ENCODE assay signal across 32 cellular contexts in the genomic region with DNA sequence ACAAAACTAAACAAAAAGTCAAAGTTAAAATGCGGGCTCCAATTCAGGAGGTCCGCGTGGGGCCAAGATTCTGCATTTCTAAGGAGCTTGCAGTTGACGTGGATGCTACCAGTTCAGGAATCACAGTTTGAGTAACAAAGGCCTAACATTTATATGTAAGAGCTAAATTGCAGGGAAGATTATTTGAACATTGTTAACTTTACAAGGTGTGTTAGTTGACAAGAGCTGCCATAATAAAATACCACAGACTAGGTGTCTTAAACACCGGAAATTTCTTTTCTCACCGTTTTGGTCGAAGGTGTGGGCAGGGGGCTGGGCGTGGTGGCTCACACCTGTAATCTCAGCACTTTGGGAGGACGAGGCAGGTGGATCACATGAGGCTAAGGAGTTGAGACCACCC.
"Had no signal": no experiment of that assay in that cellular context is flagged by ENCODE, and none has a peak within 500 bp of the region (broad histone marks: within the 10 kb centered on the region; RNA-seq: fewer than 3 reads in every experiment).

No MANE protein-coding gene starts in this region.

- H3K4me3 ChIP-seq: adrenal gland, ascending aorta, body of pancreas, breast epithelium, cardiac muscle cell had no signal

- H3K27me3 ChIP-seq: adrenal gland, ascending aorta, body of pancreas, brain microvascular endothelial cell, breast epithelium, cardiac muscle cell had no signal

- ATAC-seq: activated naive CD4-positive, alpha-beta T cell treated with anti-CD3 and anti-CD28 coated beads, Interleukin-2, amount 50 U/mL, for 72 hours; activated naive CD8-positive, alpha-beta T cell treated with anti-CD3 and anti-CD28 coated beads, Interleukin-2, amount 50 U/mL, for 24 hours; activated T-cell treated with anti-CD3 and anti-CD28 coated beads, Interleukin-2, amount 50 U/mL, for 4 hours; activated T-cell treated with anti-CD3 and anti-CD28 coated beads, Interleukin-2, amount 50 U/mL, for 72 hours; activated T-helper 17 cell treated with anti-CD3 and anti-CD28 coated beads, Interleukin-2, amount 50 U/mL, for 72 hours; body of pancreas had no signal

- H3K9me3 ChIP-seq: adrenal gland, ascending aorta, body of pancreas, breast epithelium had no signal

- H3K36me3 ChIP-seq: adrenal gland, ascending aorta, brain microvascular endothelial cell, breast epithelium, cardiac muscle cell had no signal

- H3K27ac ChIP-seq: adrenal gland, ascending aorta, body of pancreas, brain microvascular endothelial cell, breast epithelium, cardiac muscle cell had no signal

- H3K4me1 ChIP-seq: adrenal gland, ascending aorta, body of pancreas, breast epithelium had no signal

- DNase-seq: activated effector memory CD4-positive, alpha-beta T cell treated with anti-CD3 and anti-CD28 coated beads, Interleukin-2, amount 50 U/mL, for 16 hours; activated effector memory CD4-positive, alpha-beta T cell treated with Interleukin-2 at 50 U/mL for 16 hours; activated gamma-delta T cell; activated gamma-delta T cell treated with Interleukin-2 at 50 U/mL for 16 hours; activated naive CD4-positive, alpha-beta T cell; activated naive CD4-positive, alpha-beta T cell treated with anti-CD3 and anti-CD28 coated beads for 36 hours; activated naive CD4-positive, alpha-beta T cell treated with anti-CD3 and anti-CD28 coated beads, Interleukin-2, amount 10 ng/mL, durations not matched to agents 7 days and 5 days; activated naive CD4-positive, alpha-beta T cell treated with anti-CD3 and anti-CD28 coated beads, Interleukin-2, amount 50 U/mL, for 16 hours; activated naive CD4-positive, alpha-beta T cell treated with Interleukin-2 at 50 U/mL for 16 hours; activated naive CD8-positive, alpha-beta T cell treated with anti-CD3 and anti-CD28 coated beads for 36 hours; activated naive CD8-positive, alpha-beta T cell treated with anti-CD3 and anti-CD28 coated beads, Interleukin-2, amount 10 ng/mL, durations not matched to agents 7 days and 5 days; activated naive CD8-positive, alpha-beta T cell treated with anti-CD3 and anti-CD28 coated beads, Interleukin-2, amount 50 U/mL, for 24 hours; activated T-cell treated with anti-CD3 and anti-CD28 coated beads, Interleukin-2, amount 50 U/mL, for 1 hour; activated T-cell treated with anti-CD3 and anti-CD28 coated beads, Interleukin-2, amount 50 U/mL, for 24 hours; activated T-cell treated with anti-CD3 and anti-CD28 coated beads, Interleukin-2, amount 50 U/mL, for 4 hours; activated T-cell treated with anti-CD3 and anti-CD28 coated beads, Interleukin-2, amount 50 U/mL, for 48 hours; activated T-cell treated with anti-CD3 and anti-CD28 coated beads, Interleukin-2, amount 50 U/mL, for 72 hours; adrenal gland; amniotic stem cell; amygdala; anterior cingulate cortex; aorta; body of pancreas; brain microvascular endothelial cell; caudate nucleus; central memory CD4-positive, alpha-beta T cell; cerebellar nuclear complex had no signal
